1 cellular context compared by ENCODE assay signal in genomic region chr15:65792130-65792987, GRCh38.
TF ChIP-seq lines count a peak whose summit lies in the region.

Gene DENND4A, minus strand, starts transcription at chr15:65792293. Its CDS starts 35,843 bp downstream, at chr15:65756450.

TF ChIP-seq in GM12878, 131 proteins besides CTCF, POLR2A, EP300 and RAD21 (continued from another document and continues in another):
- no peak for TF ChIP-seq PRDM15 (CRISPR knock-in tag; IDR thresholded peaks at IDR 0.05)
- 0 out of 2 replicates have a peak, but pooled peaks have one; percentile 21 for TF ChIP-seq GABPA (IDR thresholded peaks at IDR 0.05; ENCODE audit: low read depth)
- TF ChIP-seq DPF2 (IDR thresholded peaks at IDR 0.05): peak; percentile 97
- no peak for TF ChIP-seq CBX3 (IDR thresholded peaks at IDR 0.05; ENCODE audit: borderline replicate concordance, low read depth)
- peak; percentile 92 for TF ChIP-seq KLF5 (IDR thresholded peaks at IDR 0.05; ENCODE audit: partially characterized antibody)
- no peak for TF ChIP-seq MYC (IDR thresholded peaks at IDR 0.05; ENCODE audit: insufficient read depth, insufficient read length, insufficient replicate concordance, low read length, severe bottlenecking)
- no peak for TF ChIP-seq STAT3 (IDR thresholded peaks at IDR 0.05; ENCODE audit: low read depth, low read length)
- TF ChIP-seq ATF3 (IDR thresholded peaks at IDR 0.05; ENCODE audit: borderline replicate concordance, extremely low read depth, low read depth, low read length): no peak
- TF ChIP-seq BACH1 (IDR thresholded peaks at IDR 0.05; ENCODE audit: borderline replicate concordance): 0 out of 2 replicates have a peak, but pooled peaks have one; percentile 78
- TF ChIP-seq CUX1 (IDR thresholded peaks at IDR 0.05; ENCODE audit: insufficient replicate concordance, low read depth, low read length): peak; percentile 17
- peak; percentile 93 for TF ChIP-seq CBFB (IDR thresholded peaks at IDR 0.05; ENCODE audit: low read depth)
- TF ChIP-seq BRCA1 (IDR thresholded peaks at IDR 0.05; ENCODE audit: low read depth, low read length): no peak; the same call in 1 of the 2 replicates
- TF ChIP-seq CEBPB (IDR thresholded peaks at IDR 0.05; ENCODE audit: borderline replicate concordance in 1 of 2, low read depth in 2 of 2, low read length in 2 of 2): 0 out of 4 replicates have a peak, but pooled peaks of 1 of the 2 experiments have one; percentile 6
- TF ChIP-seq RBBP5 (conservative IDR thresholded peaks at IDR 0.05): no peak
- TF ChIP-seq BCL11A (IDR thresholded peaks at IDR 0.05; ENCODE audit: low read depth, low read length): peak; percentile 95
- peak; percentile 67 for TF ChIP-seq JUNB (IDR thresholded peaks at IDR 0.05)
- TF ChIP-seq ZBTB11 (CRISPR knock-in tag; IDR thresholded peaks at IDR 0.05): no peak
- TF ChIP-seq MAX (IDR thresholded peaks at IDR 0.05; ENCODE audit: low read depth, low read length): no peak
- no peak for TF ChIP-seq REST (IDR thresholded peaks at IDR 0.05; ENCODE audit: low read depth, low read length)
- TF ChIP-seq IRF4 (IDR thresholded peaks at IDR 0.05; ENCODE audit: low read depth, low read length): peak; percentile 75
- peak; percentile 67 to 92 for TF ChIP-seq EGR1 (IDR thresholded peaks at IDR 0.05; ENCODE audit: borderline replicate concordance in 1 of 2, low read depth in 2 of 2, low read length in 2 of 2)
- TF ChIP-seq SREBF2 (IDR thresholded peaks at IDR 0.05; ENCODE audit: low read length): peak; percentile 43; the same call in 1 of the 2 replicates
- no peak for TF ChIP-seq NFYA (IDR thresholded peaks at IDR 0.05; ENCODE audit: borderline replicate concordance, low read depth, low read length)
- TF ChIP-seq FOXM1 (IDR thresholded peaks at IDR 0.05; ENCODE audit: low read depth, low read length): peak; percentile 99
- TF ChIP-seq ZNF384 (IDR thresholded peaks at IDR 0.05; ENCODE audit: borderline replicate concordance, low read depth, low read length): no peak
- TF ChIP-seq HCFC1 (IDR thresholded peaks at IDR 0.05; ENCODE audit: low read length): peak; percentile 40
- no peak for TF ChIP-seq KDM1A (IDR thresholded peaks at IDR 0.05; ENCODE audit: borderline replicate concordance)
- TF ChIP-seq CHD4 (IDR thresholded peaks at IDR 0.05): no peak
- peak; percentile 96 for TF ChIP-seq SKIL (IDR thresholded peaks at IDR 0.05; ENCODE audit: low read depth, poor library complexity, severe bottlenecking)
- peak; percentile 76 for TF ChIP-seq E2F4 (IDR thresholded peaks at IDR 0.05; ENCODE audit: low read depth, low read length)
- TF ChIP-seq LARP7 (IDR thresholded peaks at IDR 0.05): peak; percentile 57; the same call in 1 of the 2 replicates
- peak in 1 of 2 experiments; percentile 83; a peak in 2 of 4 replicates for TF ChIP-seq ETV6 (conservative IDR thresholded peaks at IDR 0.05 in 1 of 2, IDR thresholded peaks at IDR 0.05 in 1 of 2; ENCODE audit: borderline replicate concordance in 1 of 2, low read depth in 1 of 2)
- peak; percentile 36; the same call in 1 of the 2 replicates for TF ChIP-seq SREBF1 (IDR thresholded peaks at IDR 0.05; ENCODE audit: low read length)
- peak; percentile 97; the same call in 1 of the 2 replicates for TF ChIP-seq RB1 (IDR thresholded peaks at IDR 0.05; ENCODE audit: borderline replicate concordance)
- TF ChIP-seq HSF1 (IDR thresholded peaks at IDR 0.05; ENCODE audit: low read depth, low read length): no peak
- 0 out of 4 replicates have a peak, but pooled peaks of 1 of the 2 experiments have one; percentile 30 for TF ChIP-seq SRF (IDR thresholded peaks at IDR 0.05; ENCODE audit: low read depth in 2 of 2, low read length in 2 of 2)
